In the genomic region with DNA sequence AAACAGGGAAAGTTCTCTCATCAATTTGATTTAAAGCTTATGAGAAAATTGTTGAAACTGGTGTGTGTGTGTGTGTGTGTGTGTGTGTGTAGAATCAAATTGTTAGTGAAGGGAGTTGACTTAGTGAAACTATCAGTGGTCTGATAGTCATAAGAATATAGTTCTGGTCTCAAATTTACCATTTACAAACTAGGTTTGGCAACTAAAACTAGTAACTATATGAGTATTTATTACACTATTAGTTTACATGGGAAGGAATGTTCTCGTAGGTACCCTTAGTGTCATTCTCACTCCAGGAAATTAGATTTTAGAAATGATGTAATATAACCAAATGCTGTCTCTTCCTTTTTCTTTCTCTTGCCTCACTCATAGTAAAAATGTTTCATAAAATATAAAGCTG, we compare ENCODE assay signal across 1 cellular context.
TF ChIP-seq lines count a peak whose summit lies in the region.

No MANE protein-coding gene starts in this region.

TF ChIP-seq in SK-N-SH treated with all-trans-retinoic acid at 6 μM for 48 hours, 23 proteins besides CTCF, POLR2A, EP300 and RAD21 (continued from another document):
- TF ChIP-seq, protein P1, sequence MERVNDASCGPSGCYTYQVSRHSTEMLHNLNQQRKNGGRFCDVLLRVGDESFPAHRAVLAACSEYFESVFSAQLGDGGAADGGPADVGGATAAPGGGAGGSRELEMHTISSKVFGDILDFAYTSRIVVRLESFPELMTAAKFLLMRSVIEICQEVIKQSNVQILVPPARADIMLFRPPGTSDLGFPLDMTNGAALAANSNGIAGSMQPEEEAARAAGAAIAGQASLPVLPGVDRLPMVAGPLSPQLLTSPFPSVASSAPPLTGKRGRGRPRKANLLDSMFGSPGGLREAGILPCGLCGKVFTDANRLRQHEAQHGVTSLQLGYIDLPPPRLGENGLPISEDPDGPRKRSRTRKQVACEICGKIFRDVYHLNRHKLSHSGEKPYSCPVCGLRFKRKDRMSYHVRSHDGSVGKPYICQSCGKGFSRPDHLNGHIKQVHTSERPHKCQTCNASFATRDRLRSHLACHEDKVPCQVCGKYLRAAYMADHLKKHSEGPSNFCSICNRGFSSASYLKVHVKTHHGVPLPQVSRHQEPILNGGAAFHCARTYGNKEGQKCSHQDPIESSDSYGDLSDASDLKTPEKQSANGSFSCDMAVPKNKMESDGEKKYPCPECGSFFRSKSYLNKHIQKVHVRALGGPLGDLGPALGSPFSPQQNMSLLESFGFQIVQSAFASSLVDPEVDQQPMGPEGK (CRISPR knock-in tag; IDR thresholded peaks at IDR 0.05; ENCODE audit: borderline replicate concordance): no peak
